1 cellular context compared by ENCODE assay signal in genomic region chr12:53485955-53486729, GRCh38.
A peak's percentile ranks its signal among the peaks of the same experiment; 100 is the strongest.
TF ChIP-seq lines count a peak whose summit lies in the region.

No MANE protein-coding gene starts in this region.

TF ChIP-seq in HEK293, 187 proteins besides CTCF, POLR2A, EP300 and RAD21 (continued from another document):
- TF ChIP-seq PRDM10 (tag by site-specific recombination; IDR thresholded peaks at IDR 0.05) (peak; percentile 59), HIC1 (tag by site-specific recombination; IDR thresholded peaks at IDR 0.05) (no peak), SCRT2 (tag by site-specific recombination; IDR thresholded peaks at IDR 0.05) (peak; percentile 57)
